In the genomic region with DNA sequence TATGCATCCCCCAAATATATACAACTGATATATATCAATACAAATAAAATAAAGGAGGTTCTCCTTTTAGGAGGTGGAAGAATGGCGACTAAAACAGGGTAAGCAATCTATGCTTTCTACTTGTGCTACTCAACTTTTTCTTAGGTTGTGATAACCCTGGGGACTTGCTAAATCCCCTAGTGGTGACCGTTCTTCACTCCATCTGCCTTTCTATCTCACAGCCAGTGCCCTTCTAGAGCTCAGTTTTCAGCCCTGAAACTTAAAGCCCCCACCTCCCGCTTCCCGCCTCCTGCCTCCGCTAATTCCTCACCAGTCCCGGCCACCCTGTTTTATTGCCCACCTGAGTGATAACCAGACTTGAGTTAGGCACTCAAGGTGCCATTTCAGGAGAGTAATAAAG, we compare ENCODE assay signal across 17 cellular contexts. TPM values are rescaled to one million over a fixed set of nuclear protein-coding genes. Genes with fewer than 3 reads are reported as not detected.
A peak's percentile ranks its signal among the peaks of the same experiment; 100 is the strongest.
DNase-seq lines count a peak whose midpoint lies in the region; TF ChIP-seq lines count a peak whose summit lies in the region.
"Had no signal": no experiment of that assay in that cellular context is flagged by ENCODE, and none has a peak within 500 bp of the region (broad histone marks: within the 10 kb centered on the region; RNA-seq: fewer than 3 reads in every experiment).

No MANE protein-coding gene starts in this region.

- H3K79me2 ChIP-seq in ACC112 (ENCODE audit: control insufficient read depth, insufficient read depth, low read length, unreplicated experiment): no peaks in the 10 kb centered on the region
- no peaks in the 10 kb centered on the region for H3K79me2 ChIP-seq in SK-N-SH (ENCODE audit: insufficient read depth)

- H2AFZ ChIP-seq in ACC112 (ENCODE audit: low read length, unreplicated experiment): peak overlapping the region; percentile 32
- peak overlapping the region; percentile 81; the same call in 1 of the 2 replicates for H2AFZ ChIP-seq in SK-N-SH (ENCODE audit: low read depth)

- no peak overlapping the region for H3K27ac ChIP-seq in ACC112 (ENCODE audit: low read depth, low read length)
- H3K27ac ChIP-seq in SK-N-SH (ENCODE audit: low read depth in 2 of 2, low read length in 1 of 2): no peak overlapping the region
- no peak overlapping the region for H3K27ac ChIP-seq in WERI-Rb-1
- no peak overlapping the region for H3K27ac ChIP-seq in transverse colon
- H3K27ac ChIP-seq in sigmoid colon: no peak overlapping the region
- H3K27ac ChIP-seq: body of pancreas, neutrophil, tibial artery had no signal

- no peaks in the 10 kb centered on the region for H3F3A ChIP-seq in SK-N-SH (replicated peaks; ENCODE audit: insufficient read depth)

- TF ChIP-seq RAD21 in SK-N-SH (IDR thresholded peaks at IDR 0.05; ENCODE audit: low read length): no peak

- TF ChIP-seq EP300 in SK-N-SH (IDR thresholded peaks at IDR 0.05; ENCODE audit: borderline replicate concordance in 1 of 2, low read depth in 1 of 2, low read length in 1 of 2): no peak
- no peak for TF ChIP-seq EP300 in transverse colon (IDR thresholded peaks at IDR 0.05; ENCODE audit: low read depth)
- TF ChIP-seq EP300 in sigmoid colon (IDR thresholded peaks at IDR 0.05): no peak

- H3K36me3 ChIP-seq in ACC112 (ENCODE audit: insufficient read depth, low read length): no peaks in the 10 kb centered on the region
- H3K36me3 ChIP-seq in SK-N-SH (replicated peaks in 1 of 2; ENCODE audit: control insufficient read depth in 1 of 2, insufficient read depth in 2 of 2, low read length in 1 of 2): no peaks in the 10 kb centered on the region
- H3K36me3 ChIP-seq in WERI-Rb-1: no peaks in the 10 kb centered on the region
- no peaks in the 10 kb centered on the region for H3K36me3 ChIP-seq in transverse colon
- no peaks in the 10 kb centered on the region for H3K36me3 ChIP-seq in sigmoid colon
- H3K36me3 ChIP-seq: MG63, neutrophil, tibial artery had no signal

- WGBS in SK-N-SH (ENCODE audit: low lambda C conversion rate): 9% methylated on average over 6 of the region's 6 CpGs
- 55% methylated on average over 6 of the region's 6 CpGs; no CpG with 5 or more reads in 1 of the 2 donors for WGBS in transverse colon (ENCODE audit: low coverage in 1 of 2), 2 donors
- WGBS in sigmoid colon, 2 donors: 36 to 52% methylated on average over 6 of the region's 6 CpGs

- no peak for TF ChIP-seq POLR2A in transverse colon (IDR thresholded peaks at IDR 0.05)
- TF ChIP-seq POLR2A in sigmoid colon (IDR thresholded peaks at IDR 0.05): no peak

- no peaks in the 10 kb centered on the region for H3K4me1 ChIP-seq in ACC112 (ENCODE audit: control insufficient read depth, insufficient read depth, low read length, unreplicated experiment)
- no peaks in the 10 kb centered on the region for H3K4me1 ChIP-seq in SK-N-SH (ENCODE audit: control insufficient read depth in 1 of 2, insufficient read depth in 2 of 2, low read depth in 1 of 2, low read length in 1 of 2)
- H3K4me1 ChIP-seq in transverse colon: no peaks in the 10 kb centered on the region
- H3K4me1 ChIP-seq in sigmoid colon: no peaks in the 10 kb centered on the region
- H3K4me1 ChIP-seq: body of pancreas, tibial artery had no signal

- H3K9ac ChIP-seq in SK-N-SH: no peak overlapping the region

- DNase-seq in GM12864 (ENCODE audit: low read depth) (no peak), SK-N-SH (no peak), iPS-NIHi7 (ENCODE audit: extremely low spot score) (peak; percentile 50), WERI-Rb-1 (no peak), transverse colon (no peak), sigmoid colon (no peak)
- no peak for DNase-seq in stimulated activated CD4-positive, alpha-beta T cell treated with anti-CD3 and anti-CD28 coated beads, Interleukin-15, amount 100 ng/mL, for 24 hours
- DNase-seq: GOT3, NCI-H187, T-helper 9 cell had no signal

- peak; percentile 8 for TF ChIP-seq CTCF in GM12864 (IDR thresholded peaks at IDR 0.05; ENCODE audit: low read depth, low read length, missing control alignments)
- TF ChIP-seq CTCF in SK-N-SH (IDR thresholded peaks at IDR 0.05): no peak
- no peak for TF ChIP-seq CTCF in WERI-Rb-1 (IDR thresholded peaks at IDR 0.05; ENCODE audit: low read depth, low read length)
- no peak for TF ChIP-seq CTCF in transverse colon (IDR thresholded peaks at IDR 0.05)
- no peak for TF ChIP-seq CTCF in sigmoid colon (IDR thresholded peaks at IDR 0.05)

- peak overlapping the region; percentile 70 for H3K4me2 ChIP-seq in SK-N-SH

- in situ Hi-C loops in transverse colon (cut with MboI; ENCODE audit: low pct_ligation_motif_present in 1 of 4, low pct_unique_long_range_greater_than_20kb in 1 of 4, low sequenced_read_pairs in 3 of 4): no loop called here

- CTCF ChIA-PET in SK-N-SH (lab: Yijun Ruan, JAX): interaction anchor here (0.9 to 3.0 kb wide), 16 partner anchors 8 to 737 kb away, joined by 3 to 10 read pairs (median 4); partner anchors contain the start of gene ESX1

- 0 out of 2 replicates have a peak, but pooled peaks cover 4% of the 10 kb centered on the region for H3K27me3 ChIP-seq in ACC112 (ENCODE audit: insufficient read depth, low read length)
- H3K27me3 ChIP-seq in SK-N-SH (ENCODE audit: insufficient read depth): peaks cover 52% of the 10 kb centered on the region
- H3K27me3 ChIP-seq in WERI-Rb-1 (ENCODE audit: insufficient read depth, low read depth, severe bottlenecking): peaks cover 56% of the 10 kb centered on the region
- no peaks in the 10 kb centered on the region for H3K27me3 ChIP-seq in transverse colon
- H3K27me3 ChIP-seq in sigmoid colon: peaks cover 0 to 5% (median 0%) of the 10 kb centered on the region in 3 donors
- H3K27me3 ChIP-seq: body of pancreas, MG63, tibial artery had no signal

- H3K9me2 ChIP-seq in SK-N-SH: no peaks in the 10 kb centered on the region

- H3K4me3 ChIP-seq in ACC112 (ENCODE audit: low read depth, low read length): peak overlapping the region; percentile 72
- H3K4me3 ChIP-seq in GM12864 (ENCODE audit: low read depth, low read length): no peak overlapping the region
- H3K4me3 ChIP-seq in SK-N-SH (ENCODE audit: low read depth in 2 of 2, low read length in 1 of 2): peak overlapping the region; percentile 37 to 51; a peak in 3 of 4 replicates
- H3K4me3 ChIP-seq in WERI-Rb-1 (ENCODE audit: low read depth, low read length): no peak overlapping the region
- no peak overlapping the region for H3K4me3 ChIP-seq in transverse colon
- H3K4me3 ChIP-seq in sigmoid colon: no peak overlapping the region
- H3K4me3 ChIP-seq: body of pancreas, MG63, tibial artery had no signal

- POLR2A ChIA-PET in SK-N-SH (lab: Yijun Ruan, JAX): no interaction called here

- no peaks in the 10 kb centered on the region for H4K20me1 ChIP-seq in SK-N-SH (ENCODE audit: insufficient read depth)

- intact Hi-C loops in transverse colon (cut with DNase I; ENCODE audit: low total_unique reads) (no loop called here), sigmoid colon (cut with DNase I) (no loop called here)

- H3K9me3 ChIP-seq in SK-N-SH (no peaks in the 10 kb centered on the region), WERI-Rb-1 (ENCODE audit: severe bottlenecking) (no peaks in the 10 kb centered on the region), transverse colon (no peaks in the 10 kb centered on the region), sigmoid colon (no peaks in the 10 kb centered on the region)
- H3K9me3 ChIP-seq: body of pancreas, MG63, neutrophil, tibial artery had no signal

TF ChIP-seq in SK-N-SH, 30 proteins besides CTCF, POLR2A, EP300 and RAD21 (continues in another document):
- TF ChIP-seq MEF2A (IDR thresholded peaks at IDR 0.05; ENCODE audit: borderline replicate concordance, low read depth) (no peak), PBX3 (IDR thresholded peaks at IDR 0.05) (no peak), MXI1 (IDR thresholded peaks at IDR 0.05; ENCODE audit: low read depth, low read length) (no peak)
- TF ChIP-seq, protein P1, sequence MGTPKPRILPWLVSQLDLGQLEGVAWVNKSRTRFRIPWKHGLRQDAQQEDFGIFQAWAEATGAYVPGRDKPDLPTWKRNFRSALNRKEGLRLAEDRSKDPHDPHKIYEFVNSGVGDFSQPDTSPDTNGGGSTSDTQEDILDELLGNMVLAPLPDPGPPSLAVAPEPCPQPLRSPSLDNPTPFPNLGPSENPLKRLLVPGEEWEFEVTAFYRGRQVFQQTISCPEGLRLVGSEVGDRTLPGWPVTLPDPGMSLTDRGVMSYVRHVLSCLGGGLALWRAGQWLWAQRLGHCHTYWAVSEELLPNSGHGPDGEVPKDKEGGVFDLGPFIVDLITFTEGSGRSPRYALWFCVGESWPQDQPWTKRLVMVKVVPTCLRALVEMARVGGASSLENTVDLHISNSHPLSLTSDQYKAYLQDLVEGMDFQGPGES (IDR thresholded peaks at IDR 0.05; ENCODE audit: low read depth, low read length): no peak
- TF ChIP-seq, protein P2, sequence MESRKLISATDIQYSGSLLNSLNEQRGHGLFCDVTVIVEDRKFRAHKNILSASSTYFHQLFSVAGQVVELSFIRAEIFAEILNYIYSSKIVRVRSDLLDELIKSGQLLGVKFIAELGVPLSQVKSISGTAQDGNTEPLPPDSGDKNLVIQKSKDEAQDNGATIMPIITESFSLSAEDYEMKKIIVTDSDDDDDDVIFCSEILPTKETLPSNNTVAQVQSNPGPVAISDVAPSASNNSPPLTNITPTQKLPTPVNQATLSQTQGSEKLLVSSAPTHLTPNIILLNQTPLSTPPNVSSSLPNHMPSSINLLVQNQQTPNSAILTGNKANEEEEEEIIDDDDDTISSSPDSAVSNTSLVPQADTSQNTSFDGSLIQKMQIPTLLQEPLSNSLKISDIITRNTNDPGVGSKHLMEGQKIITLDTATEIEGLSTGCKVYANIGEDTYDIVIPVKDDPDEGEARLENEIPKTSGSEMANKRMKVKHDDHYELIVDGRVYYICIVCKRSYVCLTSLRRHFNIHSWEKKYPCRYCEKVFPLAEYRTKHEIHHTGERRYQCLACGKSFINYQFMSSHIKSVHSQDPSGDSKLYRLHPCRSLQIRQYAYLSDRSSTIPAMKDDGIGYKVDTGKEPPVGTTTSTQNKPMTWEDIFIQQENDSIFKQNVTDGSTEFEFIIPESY (IDR thresholded peaks at IDR 0.05; ENCODE audit: borderline replicate concordance, low read depth): no peak

RNA-seq across cellular contexts. Expression of gene ESX1, which starts 15.5 kb away (rescaled TPM):
- polyA plus RNA-seq in SK-N-SH (2012; rRNA removed) (not detected in 2 replicates), sigmoid colon (not detected)
- not detected in 2 replicates for polyA plus RNA-seq in SK-N-SH (2012; cell fraction: cytosol; rRNA removed)
- not detected in 2 replicates for polyA plus RNA-seq in SK-N-SH (2012; cell fraction: nucleus; rRNA removed)
- total RNA-seq in transverse colon (not detected), sigmoid colon (not detected)
- total RNA-seq: activated T-helper 1 cell treated with anti-CD3 and anti-CD28 coated beads, Interleukin-12 subunit alpha, Interleukin-12 subunit beta, Interleukin-2, Interleukin-4 antibody, amounts not matched to agents 30 ng/mL and 10 ng/mL and 1 ng/mL, durations not matched to agents 14 hours and 24 hours and 36 hours; body of pancreas; renal cortical epithelial cell had no signal

Comparison
In these comparisons a context has a peak if more than half of its experiments do, and no peak if none do; other contexts are left out.
1. H3K4me3 ChIP-seq: peak in ACC112 (single experiment) and SK-N-SH (2 of 2); none in GM12864 (single experiment), WERI-Rb-1 (single experiment), transverse colon (0 of 4) and sigmoid colon (0 of 4).